28 cellular contexts compared by ENCODE assay signal in the genomic region with DNA sequence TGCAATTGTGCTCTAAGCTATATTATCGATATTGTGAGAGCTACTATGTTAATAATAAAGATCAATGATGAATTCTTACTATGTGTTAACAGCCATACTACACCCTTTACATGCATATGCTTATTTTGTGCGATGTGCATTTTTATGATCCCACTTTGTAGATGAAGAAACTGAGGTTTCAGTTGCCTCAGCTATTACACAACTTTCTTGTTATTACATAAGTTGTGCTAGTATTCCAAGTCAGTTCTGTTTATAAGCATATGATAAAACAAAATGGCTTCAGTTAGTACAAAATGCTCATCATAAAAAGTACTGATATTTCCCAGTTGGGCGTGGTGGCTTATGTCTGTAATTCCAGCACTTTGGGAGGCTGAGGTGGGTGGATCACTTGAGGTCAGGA.
"Had no signal": no experiment of that assay in that cellular context is flagged by ENCODE, and none has a peak within 500 bp of the region (broad histone marks: within the 10 kb centered on the region; RNA-seq: fewer than 3 reads in every experiment).

No MANE protein-coding gene starts in this region.

- H3K4me3 ChIP-seq: colonic mucosa, coronary artery, dorsolateral prefrontal cortex, esophagus muscularis mucosa, esophagus squamous epithelium, gastrocnemius medialis, gastroesophageal sphincter, heart left ventricle, heart right ventricle had no signal

- DNase-seq: colonic mucosa; cortex of kidney; dermis blood vessel endothelial cell; dorsolateral prefrontal cortex; effector CD4-positive, alpha-beta T cell; effector CD8-positive, alpha-beta T cell; effector memory CD4-positive, alpha-beta T cell; effector memory CD8-positive, alpha-beta T cell; endodermal cell; erythroblast; esophagus squamous epithelium; foreskin fibroblast; foreskin keratinocyte; foreskin melanocyte; gastrocnemius medialis; glutamatergic neuron; head of caudate nucleus; heart left ventricle; heart right ventricle had no signal

- ATAC-seq: effector memory CD8-positive, alpha-beta T cell; esophagus mucosa; foreskin keratinocyte; gastrocnemius medialis; gastroesophageal sphincter; heart left ventricle; heart right ventricle had no signal

- H3K4me1 ChIP-seq: colonic mucosa, esophagus muscularis mucosa, esophagus squamous epithelium, foreskin keratinocyte, gastroesophageal sphincter, heart left ventricle had no signal

- H3K9me3 ChIP-seq: colonic mucosa, esophagus muscularis mucosa, esophagus squamous epithelium, gastrocnemius medialis, gastroesophageal sphincter, heart left ventricle, heart right ventricle had no signal

- FAIRE-seq: colon, endometrium, endothelial cell of umbilical vein, frontal cortex had no signal

- H3K27me3 ChIP-seq: colonic mucosa, dorsolateral prefrontal cortex, esophagus muscularis mucosa, esophagus squamous epithelium, foreskin keratinocyte, gastrocnemius medialis, gastroesophageal sphincter, heart left ventricle, heart right ventricle had no signal

- H3K36me3 ChIP-seq: colonic mucosa, esophagus muscularis mucosa, esophagus squamous epithelium, gastrocnemius medialis, gastroesophageal sphincter, heart left ventricle, heart right ventricle had no signal

- H3K27ac ChIP-seq: colonic mucosa, coronary artery, dorsolateral prefrontal cortex, epithelial cell of prostate, esophagus muscularis mucosa, esophagus squamous epithelium, foreskin keratinocyte, gastrocnemius medialis, gastroesophageal sphincter, heart left ventricle, heart right ventricle had no signal
